ENCODE assay signal across 14 cellular contexts in the genomic region with DNA sequence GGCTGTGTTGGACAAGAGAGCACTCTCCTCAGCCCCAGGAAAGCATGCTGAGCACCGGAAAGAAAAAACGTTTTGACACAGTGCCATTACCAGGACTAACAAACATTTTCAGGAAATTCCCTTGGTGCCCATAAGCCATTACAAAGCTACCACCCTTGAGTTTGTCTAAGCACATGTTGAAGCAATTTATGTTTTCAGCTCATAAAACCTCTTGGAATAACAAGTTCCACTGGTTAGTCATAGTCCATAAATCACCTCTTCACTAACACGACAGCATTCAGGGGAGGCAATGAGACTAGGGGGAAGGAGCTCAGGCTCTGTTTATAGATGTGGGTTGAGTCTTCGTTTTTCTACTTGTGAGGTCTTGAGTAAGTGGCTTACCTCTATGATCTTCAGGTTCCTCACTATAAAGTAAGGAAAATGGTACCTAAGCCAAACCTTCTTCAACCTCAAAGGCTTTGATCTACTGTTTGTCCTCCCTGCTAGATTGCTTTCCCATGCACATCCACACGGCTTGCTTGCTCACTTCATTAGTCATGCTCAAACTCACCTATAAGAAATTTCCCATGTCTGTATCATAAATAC.
DNase-seq lines count a peak whose midpoint lies in the region; ATAC-seq and TF ChIP-seq lines count a peak whose summit lies in the region.
"Had no signal": no experiment of that assay in that cellular context is flagged by ENCODE, and none has a peak within 500 bp of the region (broad histone marks: within the 10 kb centered on the region; RNA-seq: fewer than 3 reads in every experiment).

No MANE protein-coding gene starts in this region.

- DNase-seq in AG09309 (ENCODE audit: low read depth) (peak; percentile 97), HS-5 (ENCODE audit: low read depth) (peak; percentile 11), RPMI7951 (ENCODE audit: low read depth) (peak; percentile 92), islet precursor cell (peak; percentile 86), inferior parietal cortex (ENCODE audit: extremely low spot score) (no peak), NCI-H1436 treated with DMSO at 0.1 percent for 48 hours (lab: John Stamatoyannopoulos, UW) (no peak)
- DNase-seq in activated T-cell treated with anti-CD3 and anti-CD28 coated beads, Interleukin-2, amount 50 U/mL, for 24 hours = no peak
- DNase-seq in activated T-cell treated with anti-CD3 and anti-CD28 coated beads, Interleukin-2, amount 50 U/mL, for 4 hours = no peak
- DNase-seq: activated CD8-positive, alpha-beta memory T cell treated with anti-CD3 and anti-CD28 coated beads, Interleukin-2, amount 10 ng/mL, durations not matched to agents 7 days and 5 days; adrenal gland; effector memory CD4-positive, alpha-beta T cell had no signal

- no peak overlapping the region for H3K27ac Mint-ChIP-seq in activated T-cell treated with anti-CD3 and anti-CD28 coated beads, Interleukin-2, amount 50 U/mL, for 24 hours
- H3K27ac Mint-ChIP-seq: activated CD8-positive, alpha-beta memory T cell treated with anti-CD3 and anti-CD28 coated beads, Interleukin-2, amount 10 ng/mL, durations not matched to agents 7 days and 5 days; T-helper 2 cell treated with Interferon-gamma antibody and Interleukin-4, amounts not matched to agents 5 μg/mL and 100 μg/mL, for 36 hours had no signal

- H3K36me3 Mint-ChIP-seq in activated T-cell treated with anti-CD3 and anti-CD28 coated beads, Interleukin-2, amount 50 U/mL, for 24 hours (ENCODE audit: low read depth) = no peaks in the 10 kb centered on the region
- no peaks in the 10 kb centered on the region for H3K36me3 Mint-ChIP-seq in activated T-cell treated with anti-CD3 and anti-CD28 coated beads, Interleukin-2, amount 50 U/mL, for 4 hours (ENCODE audit: insufficient read depth)
- H3K36me3 Mint-ChIP-seq: activated CD8-positive, alpha-beta memory T cell treated with anti-CD3 and anti-CD28 coated beads, Interleukin-2, amount 10 ng/mL, durations not matched to agents 7 days and 5 days had no signal

- no peak overlapping the region for H3K4me3 ChIP-seq in AG09309 (ENCODE audit: control insufficient read depth, low read depth, low read length)
- H3K4me3 ChIP-seq: adrenal gland; BLaER1 treated with 17β-estradiol and CSF1 and Interleukin-3, amounts not matched to agents 10 nM and 100 nM; thoracic aorta had no signal

- TF ChIP-seq CTCF in AG09309 (IDR thresholded peaks at IDR 0.05; ENCODE audit: control insufficient read depth, insufficient read depth, low read depth, low read length, missing control alignments) = no peak

- peaks cover 54% of the 10 kb centered on the region for H3K27me3 Mint-ChIP-seq in activated T-cell treated with anti-CD3 and anti-CD28 coated beads, Interleukin-2, amount 50 U/mL, for 24 hours
- peaks cover 33% of the 10 kb centered on the region for H3K27me3 Mint-ChIP-seq in activated T-cell treated with anti-CD3 and anti-CD28 coated beads, Interleukin-2, amount 50 U/mL, for 4 hours (ENCODE audit: low read depth)

- no peak overlapping the region for H3K4me3 Mint-ChIP-seq in activated T-cell treated with anti-CD3 and anti-CD28 coated beads, Interleukin-2, amount 50 U/mL, for 24 hours
- no peak overlapping the region for H3K4me3 Mint-ChIP-seq in activated T-cell treated with anti-CD3 and anti-CD28 coated beads, Interleukin-2, amount 50 U/mL, for 4 hours
- H3K4me3 Mint-ChIP-seq: activated CD8-positive, alpha-beta memory T cell treated with anti-CD3 and anti-CD28 coated beads, Interleukin-2, amount 10 ng/mL, durations not matched to agents 7 days and 5 days; T-helper 2 cell treated with Interferon-gamma antibody and Interleukin-4, amounts not matched to agents 5 μg/mL and 100 μg/mL, for 36 hours had no signal

- H3K4me1 Mint-ChIP-seq in activated T-cell treated with anti-CD3 and anti-CD28 coated beads, Interleukin-2, amount 50 U/mL, for 24 hours (ENCODE audit: low read depth) = no peaks in the 10 kb centered on the region
- no peaks in the 10 kb centered on the region for H3K4me1 Mint-ChIP-seq in activated T-cell treated with anti-CD3 and anti-CD28 coated beads, Interleukin-2, amount 50 U/mL, for 4 hours (ENCODE audit: low read depth)
- H3K4me1 Mint-ChIP-seq: activated CD8-positive, alpha-beta memory T cell treated with anti-CD3 and anti-CD28 coated beads, Interleukin-2, amount 10 ng/mL, durations not matched to agents 7 days and 5 days had no signal

- H3K9me3 Mint-ChIP-seq in activated T-cell treated with anti-CD3 and anti-CD28 coated beads, Interleukin-2, amount 50 U/mL, for 24 hours = no peaks in the 10 kb centered on the region
- H3K9me3 Mint-ChIP-seq in activated T-cell treated with anti-CD3 and anti-CD28 coated beads, Interleukin-2, amount 50 U/mL, for 4 hours = no peaks in the 10 kb centered on the region
- H3K9me3 Mint-ChIP-seq: T-helper 2 cell treated with Interferon-gamma antibody and Interleukin-4, amounts not matched to agents 5 μg/mL and 100 μg/mL, for 36 hours had no signal

- no peak for ATAC-seq in activated T-cell treated with anti-CD3 and anti-CD28 coated beads, Interleukin-2, amount 50 U/mL, for 4 hours
- ATAC-seq: activated CD8-positive, alpha-beta memory T cell treated with anti-CD3 and anti-CD28 coated beads, Interleukin-2, amount 10 ng/mL, durations not matched to agents 7 days and 5 days had no signal

Comparison
In these comparisons a context has a peak if more than half of its experiments do, and no peak if none do; other contexts are left out.
1. DNase-seq: peak in AG09309 (single experiment), HS-5 (single experiment), RPMI7951 (single experiment) and islet precursor cell (single experiment); none in activated T-cell treated with anti-CD3 and anti-CD28 coated beads, Interleukin-2, amount 50 U/mL, for 24 hours (single experiment), activated T-cell treated with anti-CD3 and anti-CD28 coated beads, Interleukin-2, amount 50 U/mL, for 4 hours (single experiment), inferior parietal cortex (single experiment) and NCI-H1436 treated with DMSO at 0.1 percent for 48 hours (single experiment).